16 cellular contexts compared by ENCODE assay signal in the genomic region with DNA sequence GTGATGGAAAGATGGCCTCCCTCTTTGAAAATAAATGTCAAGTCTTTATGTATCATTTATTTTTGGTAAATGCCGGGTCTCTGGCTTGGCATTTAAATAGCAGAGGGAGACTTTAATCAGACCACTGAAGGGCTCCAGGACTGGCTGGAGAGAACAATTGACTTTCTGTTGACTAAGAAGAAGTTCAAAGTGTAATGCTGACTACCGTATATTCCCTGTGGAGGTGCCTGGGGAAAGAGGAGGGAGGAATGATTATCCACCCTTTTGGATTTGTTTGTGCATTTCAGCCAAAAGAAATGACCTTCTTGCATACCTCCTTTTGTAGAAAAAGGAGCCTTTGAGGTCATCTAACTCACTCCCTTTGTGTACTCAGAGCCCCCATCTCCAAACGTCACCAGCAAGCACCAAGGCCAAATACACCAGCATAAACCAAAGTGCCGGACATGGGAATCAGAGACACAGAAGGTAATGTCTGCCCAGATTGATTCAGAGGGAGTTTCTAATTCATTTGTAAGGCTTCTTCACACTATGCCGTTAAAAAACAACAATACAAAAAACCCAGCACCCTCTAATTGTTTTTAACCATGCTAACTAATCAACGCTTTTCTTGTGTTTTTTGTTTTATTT.
A peak's percentile ranks its signal among the peaks of the same experiment; 100 is the strongest.
DNase-seq lines count a peak whose midpoint lies in the region; ATAC-seq and TF ChIP-seq lines count a peak whose summit lies in the region.
"Had no signal": no experiment of that assay in that cellular context is flagged by ENCODE, and none has a peak within 500 bp of the region (broad histone marks: within the 10 kb centered on the region; RNA-seq: fewer than 3 reads in every experiment).

No MANE protein-coding gene starts in this region.

- no peak overlapping the region for H3K4me2 ChIP-seq in DND-41 (ENCODE audit: insufficient read depth, low read length)
- H3K4me2 ChIP-seq: BLaER1 had no signal

- ATAC-seq in activated CD8-positive, alpha-beta T cell treated with anti-CD3 and anti-CD28 coated beads, Interleukin-2, amount 10 ng/mL, durations not matched to agents 7 days and 5 days = no peak
- ATAC-seq in activated CD8-positive, alpha-beta T cell treated with anti-CD3 and anti-CD28 coated beads for 36 hours = no peak
- ATAC-seq in DND-41 (ENCODE audit: insufficient read depth, low read depth) (no peak), HG03432 (IDR thresholded peaks at IDR 0.05; ENCODE audit: unreplicated experiment) (no peak)
- ATAC-seq: GM12878 had no signal

- POLR2A ChIA-PET in activated CD8-positive, alpha-beta T cell treated with anti-CD3 and anti-CD28 coated beads, Interleukin-2, amount 10 ng/mL, durations not matched to agents 7 days and 5 days (lab: Charles Lee) = no interaction called here
- POLR2A ChIA-PET in activated CD8-positive, alpha-beta T cell treated with anti-CD3 and anti-CD28 coated beads for 36 hours (lab: Charles Lee) = no interaction called here

- DNase-seq in activated CD8-positive, alpha-beta T cell treated with anti-CD3 and anti-CD28 coated beads, Interleukin-2, amount 10 ng/mL, durations not matched to agents 7 days and 5 days = no peak
- DNase-seq in activated CD8-positive, alpha-beta T cell treated with anti-CD3 and anti-CD28 coated beads for 36 hours = no peak
- DNase-seq in DND-41 (no peak), SK-MEL-5 (ENCODE audit: low read depth, low spot score) (peak; percentile 36), osteocyte (ENCODE audit: extremely low spot score, unreplicated experiment) (peak; percentile 17), NCI-H1930 (lab: John Stamatoyannopoulos, UW) (no peak)
- DNase-seq: 8988T, AML-193, Calu3, DMS 273 treated with DMSO at 0.1 percent for 48 hours, HCEC 1CT, HFFc6 had no signal

- no peak overlapping the region for H3K4me3 ChIP-seq in DND-41 (ENCODE audit: low read depth in 1 of 2, low read length in 2 of 2)
- H3K4me3 ChIP-seq: BLaER1, GM12878 had no signal

- H3K4me3 Mint-ChIP-seq in activated CD8-positive, alpha-beta T cell treated with anti-CD3 and anti-CD28 coated beads, Interleukin-2, amount 10 ng/mL, durations not matched to agents 7 days and 5 days = no peak overlapping the region
- no peak overlapping the region for H3K4me3 Mint-ChIP-seq in activated CD8-positive, alpha-beta T cell treated with anti-CD3 and anti-CD28 coated beads for 36 hours
- H3K4me3 Mint-ChIP-seq in osteocyte (ENCODE audit: unreplicated experiment) = no peak overlapping the region
- H3K4me3 Mint-ChIP-seq: HFFc6 had no signal

- peaks cover 53% of the 10 kb centered on the region for H3K4me1 Mint-ChIP-seq in activated CD8-positive, alpha-beta T cell treated with anti-CD3 and anti-CD28 coated beads, Interleukin-2, amount 10 ng/mL, durations not matched to agents 7 days and 5 days (ENCODE audit: low read depth)
- no peaks in the 10 kb centered on the region for H3K4me1 Mint-ChIP-seq in activated CD8-positive, alpha-beta T cell treated with anti-CD3 and anti-CD28 coated beads for 36 hours (ENCODE audit: low read depth)
- H3K4me1 Mint-ChIP-seq in osteocyte (ENCODE audit: unreplicated experiment) = no peaks in the 10 kb centered on the region

- H3K27me3 Mint-ChIP-seq in activated CD8-positive, alpha-beta T cell treated with anti-CD3 and anti-CD28 coated beads, Interleukin-2, amount 10 ng/mL, durations not matched to agents 7 days and 5 days (ENCODE audit: low read depth) = peaks cover 26% of the 10 kb centered on the region
- H3K27me3 Mint-ChIP-seq in activated CD8-positive, alpha-beta T cell treated with anti-CD3 and anti-CD28 coated beads for 36 hours = peaks cover 21% of the 10 kb centered on the region
- no peaks in the 10 kb centered on the region for H3K27me3 Mint-ChIP-seq in osteocyte (ENCODE audit: unreplicated experiment)

- no peaks in the 10 kb centered on the region for H3K79me2 ChIP-seq in DND-41 (ENCODE audit: insufficient read depth, low read length)

- H3K36me3 Mint-ChIP-seq in activated CD8-positive, alpha-beta T cell treated with anti-CD3 and anti-CD28 coated beads, Interleukin-2, amount 10 ng/mL, durations not matched to agents 7 days and 5 days (ENCODE audit: low read depth) = peaks cover 35% of the 10 kb centered on the region
- H3K36me3 Mint-ChIP-seq in activated CD8-positive, alpha-beta T cell treated with anti-CD3 and anti-CD28 coated beads for 36 hours (ENCODE audit: low read depth) = no peaks in the 10 kb centered on the region
- no peaks in the 10 kb centered on the region for H3K36me3 Mint-ChIP-seq in osteocyte (ENCODE audit: unreplicated experiment)

- H3K27me3 ChIP-seq in DND-41 (ENCODE audit: insufficient read depth, low read length, poor library complexity) = no peaks in the 10 kb centered on the region
- H3K27me3 ChIP-seq: BLaER1 had no signal

- peak overlapping the region; percentile 83 for H3K27ac ChIP-seq in DND-41 (ENCODE audit: low read length)
- H3K27ac ChIP-seq: BLaER1, HL-60 had no signal

- H3K36me3 ChIP-seq in DND-41 (ENCODE audit: insufficient read depth, low read length) = no peaks in the 10 kb centered on the region
- H3K36me3 ChIP-seq: BLaER1 had no signal

- peaks cover 54% of the 10 kb centered on the region for H3K4me1 ChIP-seq in DND-41 (ENCODE audit: insufficient read depth, low read length)
- H3K4me1 ChIP-seq: BLaER1 had no signal

- no peak for TF ChIP-seq CTCF in activated CD8-positive, alpha-beta T cell treated with anti-CD3 and anti-CD28 coated beads for 36 hours (IDR thresholded peaks at IDR 0.05)
- TF ChIP-seq CTCF in DND-41 (IDR thresholded peaks at IDR 0.05; ENCODE audit: borderline replicate concordance, extremely low read depth, low read length, poor library complexity, severe bottlenecking) (no peak), osteocyte (IDR thresholded peaks at IDR 0.05) (no peak)

- peaks cover 9% of the 10 kb centered on the region for H3K9me3 Mint-ChIP-seq in activated CD8-positive, alpha-beta T cell treated with anti-CD3 and anti-CD28 coated beads, Interleukin-2, amount 10 ng/mL, durations not matched to agents 7 days and 5 days (ENCODE audit: insufficient read depth)
- no peaks in the 10 kb centered on the region for H3K9me3 Mint-ChIP-seq in activated CD8-positive, alpha-beta T cell treated with anti-CD3 and anti-CD28 coated beads for 36 hours
- H3K9me3 Mint-ChIP-seq in osteocyte (ENCODE audit: unreplicated experiment) = peaks cover 8% of the 10 kb centered on the region

- intact Hi-C loops in activated CD8-positive, alpha-beta T cell treated with anti-CD3 and anti-CD28 coated beads for 36 hours (cut with micrococcal nuclease) = no loop called here

- peak overlapping the region; percentile 91 for H3K27ac Mint-ChIP-seq in activated CD8-positive, alpha-beta T cell treated with anti-CD3 and anti-CD28 coated beads, Interleukin-2, amount 10 ng/mL, durations not matched to agents 7 days and 5 days
- no peak overlapping the region for H3K27ac Mint-ChIP-seq in activated CD8-positive, alpha-beta T cell treated with anti-CD3 and anti-CD28 coated beads for 36 hours
- no peak overlapping the region for H3K27ac Mint-ChIP-seq in osteocyte (ENCODE audit: unreplicated experiment)
- H3K27ac Mint-ChIP-seq: HFFc6 had no signal

- in situ Hi-C loops in SK-MEL-5 (cut with HindIII; ENCODE audit: low pct_unique_long_range_greater_than_20kb, low sequenced_read_pairs) = no loop called here

- no peaks in the 10 kb centered on the region for H4K20me1 ChIP-seq in DND-41 (ENCODE audit: insufficient read depth, low read length)
- H4K20me1 ChIP-seq: BLaER1 had no signal

- CTCF ChIA-PET in activated CD8-positive, alpha-beta T cell treated with anti-CD3 and anti-CD28 coated beads, Interleukin-2, amount 10 ng/mL, durations not matched to agents 7 days and 5 days (lab: Charles Lee) = interaction anchor here (0.8 kb wide), 1 partner anchor 179 kb away, joined by 3 read pairs; no protein-coding TSS in a partner anchor
- CTCF ChIA-PET in activated CD8-positive, alpha-beta T cell treated with anti-CD3 and anti-CD28 coated beads for 36 hours (lab: Charles Lee) = no interaction called here

- peak overlapping the region; percentile 37; the same call in 1 of the 2 replicates for H3K9ac ChIP-seq in DND-41 (ENCODE audit: low read depth, low read length)
- H3K9ac ChIP-seq: BLaER1 had no signal

- H2AFZ ChIP-seq in DND-41 (ENCODE audit: low read depth, low read length) = peak overlapping the region; percentile 53; the same call in 1 of the 2 replicates

- peaks cover 10% of the 10 kb centered on the region for H3K9me3 ChIP-seq in DND-41 (ENCODE audit: insufficient read depth, low read length, severe bottlenecking)

Comparison
In these comparisons a context has a peak if more than half of its experiments do, and no peak if none do; other contexts are left out.
1. DNase-seq: peak in SK-MEL-5 (single experiment) and osteocyte (single experiment); none in activated CD8-positive, alpha-beta T cell treated with anti-CD3 and anti-CD28 coated beads, Interleukin-2, amount 10 ng/mL, durations not matched to agents 7 days and 5 days (single experiment), activated CD8-positive, alpha-beta T cell treated with anti-CD3 and anti-CD28 coated beads for 36 hours (single experiment), DND-41 (single experiment) and NCI-H1930 (0 of 2).